Comparison of ENCODE assay signal across 6 cellular contexts in the genomic region with DNA sequence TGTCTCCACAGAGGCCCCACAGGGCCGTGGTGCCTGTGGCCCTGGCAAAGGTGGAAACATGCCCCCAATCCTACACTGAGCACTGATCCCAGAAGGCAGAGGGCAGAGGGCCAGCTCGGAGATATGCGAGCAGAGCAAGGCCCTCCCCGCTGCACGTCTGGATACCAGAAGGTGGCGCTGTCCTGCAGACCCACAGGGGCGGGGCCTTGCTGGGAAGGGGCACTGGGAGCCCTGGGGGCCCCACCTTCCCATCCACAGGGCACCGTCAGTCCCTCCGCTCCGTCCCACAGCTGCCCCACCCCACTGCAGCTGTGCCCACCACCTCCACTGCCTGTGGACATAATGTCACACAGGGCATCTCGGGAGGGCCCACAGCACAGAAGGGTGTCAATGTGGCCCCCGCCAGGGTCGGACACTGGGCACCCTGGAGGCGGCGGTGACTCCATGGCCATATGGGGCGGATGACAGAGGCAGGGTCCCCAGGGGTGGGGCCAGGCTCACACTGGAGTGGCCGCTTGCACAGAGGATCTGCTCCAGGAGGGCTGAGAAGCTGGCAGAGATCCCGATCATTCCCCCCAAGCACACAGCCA. TPM values are rescaled to one million over a fixed set of nuclear protein-coding genes. Genes with fewer than 3 reads are reported as not detected.
A peak's percentile ranks its signal among the peaks of the same experiment; 100 is the strongest.
DNase-seq lines count a peak whose midpoint lies in the region; ATAC-seq lines count a peak whose summit lies in the region.

No MANE protein-coding gene starts in this region.

- peak; percentile 29 for ATAC-seq in stimulated activated naive CD8-positive, alpha-beta T cell treated with anti-CD3 and anti-CD28 coated beads, Interleukin-15, amount 100 ng/mL, for 72 hours
- no peak for ATAC-seq in HG02588 (IDR thresholded peaks at IDR 0.05; ENCODE audit: unreplicated experiment)

- H3K27me3 Mint-ChIP-seq in activated CD4-positive, alpha-beta T cell treated with anti-CD3 and anti-CD28 coated beads, Interleukin-2, amount 10 ng/mL, durations not matched to agents 7 days and 5 days = peaks cover 5% of the 10 kb centered on the region
- H3K27me3 Mint-ChIP-seq in stimulated activated naive CD8-positive, alpha-beta T cell treated with anti-CD3 and anti-CD28 coated beads, Interleukin-15, amount 100 ng/mL, for 72 hours = peaks cover 31% of the 10 kb centered on the region

- peak; percentile 39 for DNase-seq in activated CD4-positive, alpha-beta T cell treated with anti-CD3 and anti-CD28 coated beads, Interleukin-2, amount 10 ng/mL, durations not matched to agents 7 days and 5 days
- DNase-seq in activated CD4-positive, alpha-beta T cell treated with anti-CD3 and anti-CD28 coated beads, Interleukin-2, amount 50 U/mL, for 1 hour = no peak
- peak; percentile 72 for DNase-seq in SKM-1 treated with dmso at 0.1 percent for 144 hours (lab: John Stamatoyannopoulos, UW; ENCODE audit: unreplicated experiment)
- peak; percentile 79 for DNase-seq in globus pallidus (ENCODE audit: low spot score)
- DNase-seq in stimulated activated naive CD8-positive, alpha-beta T cell treated with anti-CD3 and anti-CD28 coated beads, Interleukin-15, amount 100 ng/mL, for 72 hours = peak in 1 of 2 donors; percentile 53

- H3K4me1 Mint-ChIP-seq in activated CD4-positive, alpha-beta T cell treated with anti-CD3 and anti-CD28 coated beads, Interleukin-2, amount 10 ng/mL, durations not matched to agents 7 days and 5 days = peaks cover 10% of the 10 kb centered on the region
- peaks cover 30% of the 10 kb centered on the region for H3K4me1 Mint-ChIP-seq in stimulated activated naive CD8-positive, alpha-beta T cell treated with anti-CD3 and anti-CD28 coated beads, Interleukin-15, amount 100 ng/mL, for 72 hours

- H3K9me3 Mint-ChIP-seq in activated CD4-positive, alpha-beta T cell treated with anti-CD3 and anti-CD28 coated beads, Interleukin-2, amount 10 ng/mL, durations not matched to agents 7 days and 5 days = no peaks in the 10 kb centered on the region
- no peaks in the 10 kb centered on the region for H3K9me3 Mint-ChIP-seq in stimulated activated naive CD8-positive, alpha-beta T cell treated with anti-CD3 and anti-CD28 coated beads, Interleukin-15, amount 100 ng/mL, for 72 hours

- H3K27ac Mint-ChIP-seq in activated CD4-positive, alpha-beta T cell treated with anti-CD3 and anti-CD28 coated beads, Interleukin-2, amount 10 ng/mL, durations not matched to agents 7 days and 5 days = no peak overlapping the region
- no peak overlapping the region for H3K27ac Mint-ChIP-seq in stimulated activated naive CD8-positive, alpha-beta T cell treated with anti-CD3 and anti-CD28 coated beads, Interleukin-15, amount 100 ng/mL, for 72 hours

- CTCF ChIA-PET in activated CD4-positive, alpha-beta T cell treated with anti-CD3 and anti-CD28 coated beads, Interleukin-2, amount 10 ng/mL, durations not matched to agents 7 days and 5 days (lab: Charles Lee) = interaction anchor here (0.7 to 2.2 kb wide), 5 partner anchors 10 to 20 kb away, joined by 3 to 13 read pairs (median 4); partner anchors contain the start of genes ATP5ME and MYL5

- H3K36me3 Mint-ChIP-seq in activated CD4-positive, alpha-beta T cell treated with anti-CD3 and anti-CD28 coated beads, Interleukin-2, amount 10 ng/mL, durations not matched to agents 7 days and 5 days (ENCODE audit: low read depth) = no peaks in the 10 kb centered on the region

- POLR2A ChIA-PET in activated CD4-positive, alpha-beta T cell treated with anti-CD3 and anti-CD28 coated beads, Interleukin-2, amount 10 ng/mL, durations not matched to agents 7 days and 5 days (lab: Charles Lee) = no interaction called here

- H3K4me3 Mint-ChIP-seq in activated CD4-positive, alpha-beta T cell treated with anti-CD3 and anti-CD28 coated beads, Interleukin-2, amount 10 ng/mL, durations not matched to agents 7 days and 5 days = no peak overlapping the region
- H3K4me3 Mint-ChIP-seq in stimulated activated naive CD8-positive, alpha-beta T cell treated with anti-CD3 and anti-CD28 coated beads, Interleukin-15, amount 100 ng/mL, for 72 hours = no peak overlapping the region

RNA-seq across cellular contexts. Expression of gene SLC49A3, which starts 4.9 kb away (rescaled TPM):
- under 1 TPM in 1 of 2 experiments, not detected in 1; 0.35 TPM for total RNA-seq in activated CD4-positive, alpha-beta T cell treated with anti-CD3 and anti-CD28 coated beads, Interleukin-2, amount 10 ng/mL, durations not matched to agents 7 days and 5 days

RNA-seq across cellular contexts. Expression of gene MYL5, which starts 9.7 kb away (rescaled TPM):
- 10 to 100 TPM; 17.8 to 19.0 TPM for total RNA-seq in activated CD4-positive, alpha-beta T cell treated with anti-CD3 and anti-CD28 coated beads, Interleukin-2, amount 10 ng/mL, durations not matched to agents 7 days and 5 days

RNA-seq across cellular contexts. Expression of gene ATP5ME, which starts 10.0 kb away (rescaled TPM):
- total RNA-seq in activated CD4-positive, alpha-beta T cell treated with anti-CD3 and anti-CD28 coated beads, Interleukin-2, amount 10 ng/mL, durations not matched to agents 7 days and 5 days = 100 to 1,000 TPM; 162 to 183 TPM

RNA-seq across cellular contexts. Expression of gene PCGF3, which starts 21.6 kb away (rescaled TPM):
- 10 to 100 TPM; 34.9 to 36.8 TPM for total RNA-seq in activated CD4-positive, alpha-beta T cell treated with anti-CD3 and anti-CD28 coated beads, Interleukin-2, amount 10 ng/mL, durations not matched to agents 7 days and 5 days

RNA-seq across cellular contexts. Expression of gene PDE6B, which starts 58.7 kb away (rescaled TPM):
- total RNA-seq in activated CD4-positive, alpha-beta T cell treated with anti-CD3 and anti-CD28 coated beads, Interleukin-2, amount 10 ng/mL, durations not matched to agents 7 days and 5 days = 10 to 100 TPM; 15.9 to 18.7 TPM
